Comparison of ENCODE assay signal across 29 cellular contexts in genomic region chr6:136627191-136627590, GRCh38.
"Had no signal": no experiment of that assay in that cellular context is flagged by ENCODE, and none has a peak within 500 bp of the region (broad histone marks: within the 10 kb centered on the region; RNA-seq: fewer than 3 reads in every experiment).

No MANE protein-coding gene starts in this region.

- H3K27me3 ChIP-seq: pancreas, sigmoid colon, stomach, testis, thyroid gland, transverse colon, upper lobe of left lung, vagina had no signal

- H3K4me1 ChIP-seq: lower lobe of right lung, pancreas, prostate gland, testis, thyroid gland, upper lobe of left lung, vagina had no signal

- H3K9me3 ChIP-seq: left ventricle myocardium inferior, lower lobe of right lung, pancreas, prostate gland, sigmoid colon, stomach, testis, thyroid gland, transverse colon, upper lobe of left lung, vagina had no signal

- ATAC-seq: left cardiac atrium; naive thymus-derived CD4-positive, alpha-beta T cell; natural killer cell treated with Interleukin-12 subunit alpha and Interleukin-12 subunit beta and Interleukin-15 and Interleukin-18, amount 100 ng/mL, for 72 hours; pancreas; right cardiac atrium; stimulated activated naive B cell treated with anti-CD40 and anti-IgM and Interleukin-4, amounts not matched to agents 10 μg/mL and 1 μg/mL and 100 μg/mL, for 72 hours; stimulated activated naive CD8-positive, alpha-beta T cell treated with anti-CD3 and anti-CD28 coated beads, Interleukin-15, Interleukin-2, amounts not matched to agents 100 U/mL and 50 U/mL, for 24 hours had no signal

- H3K36me3 ChIP-seq: prostate gland, sigmoid colon, vagina had no signal

- DNase-seq: head of caudate nucleus; hippocampal formation; kidney glomerular epithelial cell; left cardiac atrium; left ventricle myocardium inferior; lower lobe of right lung; mammary epithelial cell; mesendoderm; naive thymus-derived CD4-positive, alpha-beta T cell; pancreas; posterior cingulate gyrus; retina; right cardiac atrium; sigmoid colon; stimulated activated CD4-positive, alpha-beta T cell treated with anti-CD3 and anti-CD28 coated beads, Interleukin-15, amount 100 ng/mL, for 24 hours; stimulated activated CD4-positive, alpha-beta T cell treated with anti-CD3 and anti-CD28 coated beads, Interleukin-2, amount 100 ng/mL, for 24 hours; stimulated activated CD4-positive, alpha-beta T cell treated with anti-CD3 and anti-CD28 coated beads, Interleukin-4, amount 100 ng/mL, for 1 hour; stimulated activated naive B cell treated with anti-CD40 and anti-IgM and Interleukin-4, amounts not matched to agents 10 μg/mL and 1 μg/mL and 100 μg/mL, for 72 hours; stimulated activated naive CD8-positive, alpha-beta T cell treated with anti-CD3 and anti-CD28 coated beads, Interleukin-15, Interleukin-2, amounts not matched to agents 100 U/mL and 50 U/mL, for 24 hours; stomach; testis; thyroid gland; transverse colon; upper lobe of left lung had no signal

- H3K27ac ChIP-seq: left ventricle myocardium inferior, lower lobe of right lung, pancreas, prostate gland, sigmoid colon, stomach, testis, thyroid gland, transverse colon, upper lobe of left lung, vagina had no signal

- H3K4me3 ChIP-seq: left ventricle myocardium inferior, lower lobe of right lung, pancreas, prostate gland, sigmoid colon, smooth muscle cell, stomach, testis, thyroid gland, transverse colon, upper lobe of left lung, vagina had no signal

- FAIRE-seq: keratinocyte, pancreas had no signal

- H3K4me2 ChIP-seq: smooth muscle cell had no signal
